31 cellular contexts compared by ENCODE assay signal in the genomic region with DNA sequence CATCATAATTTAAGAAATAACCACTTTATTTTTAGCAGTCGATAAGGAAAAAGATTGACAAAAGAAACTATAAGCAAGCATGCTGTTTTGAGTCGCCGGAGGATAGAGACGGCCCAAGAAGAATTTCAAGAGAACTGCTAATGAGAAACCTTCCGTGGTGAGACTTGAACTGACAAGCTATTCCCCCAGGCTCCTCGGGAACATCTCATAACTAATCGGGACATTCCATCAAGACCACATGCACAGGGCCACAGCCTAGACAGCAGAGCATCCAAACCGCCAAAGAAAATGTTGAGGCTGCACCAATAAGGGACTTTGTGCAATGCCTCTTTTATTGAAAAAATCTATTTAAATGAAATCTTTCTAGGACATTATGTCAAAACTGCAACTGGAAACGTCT.
"Had no signal": no experiment of that assay in that cellular context is flagged by ENCODE, and none has a peak within 500 bp of the region (broad histone marks: within the 10 kb centered on the region; RNA-seq: fewer than 3 reads in every experiment).

No MANE protein-coding gene starts in this region.

- H3K27ac Mint-ChIP-seq: natural killer cell; nephron; neural progenitor cell; progenitor cell of endocrine pancreas; stimulated activated memory B cell treated with anti-CD40 and anti-IgM and Interleukin-4, amounts not matched to agents 10 μg/mL and 1 μg/mL and 100 μg/mL, for 72 hours; stimulated activated naive CD8-positive, alpha-beta T cell treated with anti-CD3 and anti-CD28 coated beads, Interleukin-15, amount 100 ng/mL, for 72 hours had no signal

- H3K9me3 Mint-ChIP-seq: natural killer cell; nephron; neural progenitor cell; stimulated activated memory B cell treated with anti-CD40 and anti-IgM and Interleukin-4, amounts not matched to agents 10 μg/mL and 1 μg/mL and 100 μg/mL, for 72 hours; stimulated activated naive CD8-positive, alpha-beta T cell treated with anti-CD3 and anti-CD28 coated beads, Interleukin-15, amount 100 ng/mL, for 72 hours had no signal

- H3K4me1 Mint-ChIP-seq: natural killer cell; stimulated activated memory B cell treated with anti-CD40 and anti-IgM and Interleukin-4, amounts not matched to agents 10 μg/mL and 1 μg/mL and 100 μg/mL, for 72 hours; stimulated activated naive CD8-positive, alpha-beta T cell treated with anti-CD3 and anti-CD28 coated beads, Interleukin-15, amount 100 ng/mL, for 72 hours had no signal

- H3K4me3 ChIP-seq: neural progenitor cell, ovary, psoas muscle, right lobe of liver, sigmoid colon, skin epidermis, smooth muscle cell, spleen, suprapubic skin, testis, tibial artery, transverse colon, upper lobe of left lung, vagina had no signal

- H3K4me1 ChIP-seq: neural progenitor cell, parathyroid adenoma, right lobe of liver, spleen, testis, upper lobe of left lung had no signal

- H2AFZ ChIP-seq: neural progenitor cell, parathyroid adenoma had no signal

- H3K27ac ChIP-seq: neural progenitor cell, ovary, parathyroid adenoma, psoas muscle, right lobe of liver, sigmoid colon, skin epidermis, spleen, suprapubic skin, testis, tibial artery, transverse colon, upper lobe of left lung, vagina had no signal

- H3K36me3 ChIP-seq: neural progenitor cell, ovary, right lobe of liver, sigmoid colon, tibial artery, transverse colon, upper lobe of left lung, vagina had no signal

- H3K4me3 Mint-ChIP-seq: natural killer cell; nephron; neural progenitor cell; stimulated activated memory B cell treated with anti-CD40 and anti-IgM and Interleukin-4, amounts not matched to agents 10 μg/mL and 1 μg/mL and 100 μg/mL, for 72 hours; stimulated activated naive CD8-positive, alpha-beta T cell treated with anti-CD3 and anti-CD28 coated beads, Interleukin-15, amount 100 ng/mL, for 72 hours had no signal

- H3K79me2 ChIP-seq: parathyroid adenoma had no signal

- H3K27me3 Mint-ChIP-seq: progenitor cell of endocrine pancreas; stimulated activated memory B cell treated with anti-CD40 and anti-IgM and Interleukin-4, amounts not matched to agents 10 μg/mL and 1 μg/mL and 100 μg/mL, for 72 hours; stimulated activated naive CD8-positive, alpha-beta T cell treated with anti-CD3 and anti-CD28 coated beads, Interleukin-15, amount 100 ng/mL, for 72 hours had no signal

- H3K9me3 ChIP-seq: ovary, psoas muscle, right lobe of liver, sigmoid colon, spleen, suprapubic skin, testis, tibial artery, transverse colon, upper lobe of left lung, vagina had no signal

- H3K4me2 ChIP-seq: neural progenitor cell, smooth muscle cell had no signal

- H3K27me3 ChIP-seq: neural progenitor cell, ovary, right lobe of liver, sigmoid colon, spleen, suprapubic skin, testis, tibial artery, transverse colon, upper lobe of left lung, vagina had no signal

- DNase-seq: natural killer cell; occipital lobe; ovary; posterior cingulate gyrus; psoas muscle; right cardiac atrium; right lobe of liver; sigmoid colon; spleen; stimulated activated CD4-positive, alpha-beta T cell treated with anti-CD3 and anti-CD28 coated beads, Interleukin-12 subunit alpha, Interleukin-12 subunit beta, amount 100 ng/mL, for 4 hours; stimulated activated CD4-positive, alpha-beta T cell treated with anti-CD3 and anti-CD28 coated beads, Interleukin-1b, Interleukin-23, amount 100 ng/mL, for 48 hours; stimulated activated CD4-positive, alpha-beta T cell treated with anti-CD3 and anti-CD28 coated beads, Interleukin-4, amount 100 ng/mL, for 1 hour; stimulated activated CD4-positive, alpha-beta T cell treated with anti-CD3 and anti-CD28 coated beads, Interleukin-4, amount 100 ng/mL, for 4 hours; stimulated activated CD8-positive, alpha-beta memory T cell treated with anti-CD3 and anti-CD28 coated beads, Interleukin-4, amount 100 ng/mL, for 48 hours; stimulated activated naive CD4-positive, alpha-beta T cell; stimulated activated naive CD8-positive, alpha-beta T cell treated with anti-CD3 and anti-CD28 coated beads, Interleukin-15, amount 100 ng/mL, for 72 hours; stimulated activated naive CD8-positive, alpha-beta T cell treated with anti-CD3 and anti-CD28 coated beads, Interleukin-15, Interleukin-2, amounts not matched to agents 100 U/mL and 50 U/mL, for 24 hours; substantia nigra; testis; tibial artery; transverse colon; upper lobe of left lung had no signal

- H3K9ac ChIP-seq: neural progenitor cell, parathyroid adenoma had no signal
